Comparison of ENCODE assay signal across 29 cellular contexts in genomic region chr1:87265786-87266185, GRCh38.
DNase-seq lines count a peak whose midpoint lies in the region; ATAC-seq and TF ChIP-seq lines count a peak whose summit lies in the region.
"Had no signal": no experiment of that assay in that cellular context is flagged by ENCODE, and none has a peak within 500 bp of the region (broad histone marks: within the 10 kb centered on the region; RNA-seq: fewer than 3 reads in every experiment).

No MANE protein-coding gene starts in this region.

- no peak for TF ChIP-seq CTCF in foreskin keratinocyte (conservative IDR thresholded peaks at IDR 0.05)

- no peak overlapping the region for H3K4me3 ChIP-seq in trophoblast cell (ENCODE audit: low read depth, low read length)
- H3K4me3 ChIP-seq: A549; BLaER1; BLaER1 treated with 17β-estradiol and CSF1 and Interleukin-3, amounts not matched to agents 10 nM and 100 nM had no signal

- no peaks in the 10 kb centered on the region for H3K79me2 ChIP-seq in trophoblast cell (ENCODE audit: control insufficient read depth, insufficient read depth, low read length, poor library complexity)

- no peaks in the 10 kb centered on the region for H3K9me3 ChIP-seq in trophoblast cell (ENCODE audit: insufficient read depth, low read depth, low read length)
- H3K9me3 ChIP-seq: A549; BE2C; BLaER1; BLaER1 treated with 17β-estradiol and CSF1 and Interleukin-3, amounts not matched to agents 10 nM and 100 nM; Caco-2 had no signal

- H3K4me2 ChIP-seq in trophoblast cell (ENCODE audit: low read length), result no peak overlapping the region
- H3K4me2 ChIP-seq: A549; BLaER1; BLaER1 treated with 17β-estradiol and CSF1 and Interleukin-3, amounts not matched to agents 10 nM and 100 nM had no signal

- no peak overlapping the region for H3K27ac ChIP-seq in trophoblast cell (ENCODE audit: low read depth, low read length)
- no peak overlapping the region for H3K27ac ChIP-seq in foreskin keratinocyte
- H3K27ac ChIP-seq: 22Rv1; A549; BLaER1; BLaER1 treated with 17β-estradiol and CSF1 and Interleukin-3, amounts not matched to agents 10 nM and 100 nM; C4-2B had no signal

- no peaks in the 10 kb centered on the region for H3K36me3 ChIP-seq in trophoblast cell (ENCODE audit: control insufficient read depth in 1 of 2, insufficient read depth in 2 of 2, low read length in 2 of 2)
- H3K36me3 ChIP-seq: BE2C; BLaER1; BLaER1 treated with 17β-estradiol and CSF1 and Interleukin-3, amounts not matched to agents 10 nM and 100 nM had no signal

- H3K23ac ChIP-seq in trophoblast cell (ENCODE audit: low read length), result no peak overlapping the region

- H2AK5ac ChIP-seq in trophoblast cell (ENCODE audit: low read length), result no peak overlapping the region

- H4K91ac ChIP-seq in trophoblast cell (ENCODE audit: low read depth, low read length), result no peak overlapping the region

- no peak overlapping the region for H2BK5ac ChIP-seq in trophoblast cell (ENCODE audit: low read depth, low read length, poor library complexity)

- H3K4me1 ChIP-seq in trophoblast cell (ENCODE audit: control insufficient read depth in 1 of 2, insufficient read depth in 2 of 2, low read length in 2 of 2) (no peaks in the 10 kb centered on the region), foreskin keratinocyte (no peaks in the 10 kb centered on the region)
- H3K4me1 ChIP-seq: A549; BE2C; BLaER1; BLaER1 treated with 17β-estradiol and CSF1 and Interleukin-3, amounts not matched to agents 10 nM and 100 nM; Caco-2 had no signal

- H3K9ac ChIP-seq in trophoblast cell (ENCODE audit: low read length), result no peak overlapping the region
- H3K9ac ChIP-seq: BLaER1; BLaER1 treated with 17β-estradiol and CSF1 and Interleukin-3, amounts not matched to agents 10 nM and 100 nM had no signal

- H2BK120ac ChIP-seq in trophoblast cell (ENCODE audit: insufficient read depth, low read length, poor library complexity), result no peak overlapping the region

- H3K18ac ChIP-seq in trophoblast cell (ENCODE audit: low read length), result no peak overlapping the region

- no peak overlapping the region for H4K8ac ChIP-seq in trophoblast cell (ENCODE audit: low read depth, low read length)

- no peak overlapping the region for H4K12ac ChIP-seq in trophoblast cell (ENCODE audit: low read depth, low read length)

- ATAC-seq in foreskin keratinocyte, result no peak
- ATAC-seq: A549; CD8-positive, alpha-beta T cell had no signal

- no peak overlapping the region for H2BK12ac ChIP-seq in trophoblast cell (ENCODE audit: low read length)

- H3K4ac ChIP-seq in trophoblast cell (ENCODE audit: low read depth, low read length), result no peak overlapping the region

- H3K14ac ChIP-seq in trophoblast cell (ENCODE audit: low read length), result no peak overlapping the region

- DNase-seq in NCI-H82 (lab: John Stamatoyannopoulos, UW) (peak; percentile 39), NCI-H82 treated with DMSO at 0.1 percent for 48 hours (lab: John Stamatoyannopoulos, UW; ENCODE audit: unreplicated experiment) (no peak), trophoblast cell (peak; percentile 88), foreskin keratinocyte (no peak)
- DNase-seq: 8988T; ACHN; AML-193; BE2C; C1 segment of cervical spinal cord; Caco-2; Calu3; CD4-positive, alpha-beta memory T cell; CD4-positive, alpha-beta T cell; CD4-positive, CD25-positive, alpha-beta regulatory T cell; CD8-positive, alpha-beta memory T cell; CD8-positive, alpha-beta T cell; COR-L47; DMS 273 treated with DMSO at 0.1 percent for 48 hours; DMS153; DMS53; DMS79; DMS79 treated with DMSO at 0.1 percent for 48 hours; DND-41; EL had no signal

- H3K27me3 ChIP-seq in trophoblast cell (ENCODE audit: insufficient read depth, low read length) (no peaks in the 10 kb centered on the region), foreskin keratinocyte (no peaks in the 10 kb centered on the region)
- H3K27me3 ChIP-seq: BE2C; BLaER1; BLaER1 treated with 17β-estradiol and CSF1 and Interleukin-3, amounts not matched to agents 10 nM and 100 nM had no signal

- WGBS in trophoblast cell (ENCODE audit: extremely low coverage, insufficient coverage, insufficient read length), result no CpG with 5 or more reads among the region's 3 CpGs

- no peaks in the 10 kb centered on the region for H3K79me1 ChIP-seq in trophoblast cell (ENCODE audit: low read length)

- H2AFZ ChIP-seq in trophoblast cell (ENCODE audit: insufficient read depth, low read length, poor library complexity), result no peak overlapping the region

Comparison
In these comparisons a context has a peak if more than half of its experiments do, and no peak if none do; other contexts are left out.
1. DNase-seq: peak in NCI-H82 (single experiment) and trophoblast cell (2 of 2); none in NCI-H82 treated with DMSO at 0.1 percent for 48 hours (single experiment) and foreskin keratinocyte (0 of 2).